In the genomic region with DNA sequence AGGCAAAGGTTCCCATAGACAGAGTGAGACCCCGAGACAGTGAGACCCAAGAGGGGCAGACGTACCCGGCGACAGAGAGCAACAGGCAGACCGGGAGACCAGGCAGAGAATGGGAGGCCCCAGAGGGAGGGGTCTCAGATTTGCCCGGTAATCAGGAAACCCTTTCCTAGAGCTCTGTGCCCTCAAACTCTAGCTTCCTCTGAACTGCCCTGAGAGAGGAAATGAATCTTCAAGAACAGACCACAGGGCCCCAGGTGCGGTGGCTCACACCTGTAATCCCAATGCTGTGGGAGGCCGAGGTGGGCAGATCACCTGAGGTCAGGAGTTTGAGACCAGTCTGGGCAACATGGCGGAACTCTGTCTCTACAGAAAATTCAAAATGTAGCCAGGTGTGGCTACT, we compare ENCODE assay signal across 23 cellular contexts. TPM values are rescaled to one million over a fixed set of nuclear protein-coding genes. Genes with fewer than 3 reads are reported as not detected.
DNase-seq lines count a peak whose midpoint lies in the region; ATAC-seq and TF ChIP-seq lines count a peak whose summit lies in the region.
"Had no signal": no experiment of that assay in that cellular context is flagged by ENCODE, and none has a peak within 500 bp of the region (broad histone marks: within the 10 kb centered on the region; RNA-seq: fewer than 3 reads in every experiment).

No MANE protein-coding gene starts in this region.

- H2AFZ ChIP-seq in neural progenitor cell (replicated peaks), result peak overlapping the region; percentile 55

- no peaks in the 10 kb centered on the region for H3K9me3 Mint-ChIP-seq in activated naive CD8-positive, alpha-beta T cell treated with anti-CD3 and anti-CD28 coated beads, Interleukin-2, amount 10 ng/mL, durations not matched to agents 7 days and 5 days
- no peaks in the 10 kb centered on the region for H3K9me3 Mint-ChIP-seq in activated naive CD8-positive, alpha-beta T cell treated with anti-CD3 and anti-CD28 coated beads, Interleukin-2, amount 50 U/mL, for 24 hours
- peaks cover 4% of the 10 kb centered on the region for H3K9me3 Mint-ChIP-seq in neural progenitor cell
- H3K9me3 Mint-ChIP-seq: activated CD4-positive, alpha-beta T cell treated with anti-CD3 and anti-CD28 coated beads, Interleukin-2, amount 10 ng/mL, durations not matched to agents 7 days and 5 days; activated naive CD4-positive, alpha-beta T cell treated with anti-CD3 and anti-CD28 coated beads, Interleukin-2, amount 10 ng/mL, durations not matched to agents 7 days and 5 days; CD8-positive, alpha-beta memory T cell; naive thymus-derived CD4-positive, alpha-beta T cell had no signal

- POLR2A ChIA-PET in activated naive CD8-positive, alpha-beta T cell treated with anti-CD3 and anti-CD28 coated beads, Interleukin-2, amount 10 ng/mL, durations not matched to agents 7 days and 5 days (lab: Charles Lee), result interaction anchor here (1.0 kb wide), 1 partner anchor 261 kb away, joined by 3 read pairs; the partner anchor contains the start of gene PUS3

- TF ChIP-seq EP300 in esophagus muscularis mucosa (IDR thresholded peaks at IDR 0.05), result no peak

- no peaks in the 10 kb centered on the region for H3K79me2 ChIP-seq in neural progenitor cell (ENCODE audit: low read depth)

- no peaks in the 10 kb centered on the region for H4K20me1 ChIP-seq in neural progenitor cell (ENCODE audit: low read depth)

- peaks cover 51% of the 10 kb centered on the region for H3F3A ChIP-seq in neural progenitor cell (ENCODE audit: low read depth)

- H3K27me3 ChIP-seq in esophagus muscularis mucosa (no peaks in the 10 kb centered on the region), neural progenitor cell (no peaks in the 10 kb centered on the region)
- H3K27me3 ChIP-seq: colonic mucosa, left lung, pancreas, vagina had no signal

- intact Hi-C loops in esophagus muscularis mucosa (cut with DNase I) (no loop called here), left colon (cut with DNase I, micrococcal nuclease) (no loop called here)

- no peak for ATAC-seq in activated naive CD8-positive, alpha-beta T cell treated with anti-CD3 and anti-CD28 coated beads, Interleukin-2, amount 10 ng/mL, durations not matched to agents 7 days and 5 days (ENCODE audit: low read depth)
- ATAC-seq in activated naive CD8-positive, alpha-beta T cell treated with anti-CD3 and anti-CD28 coated beads, Interleukin-2, amount 50 U/mL, for 24 hours, result no peak
- no peak for ATAC-seq in left colon
- ATAC-seq: activated CD8-positive, alpha-beta memory T cell treated with anti-CD3 and anti-CD28 coated beads, Interleukin-2, amount 10 ng/mL, durations not matched to agents 7 days and 5 days; naive thymus-derived CD4-positive, alpha-beta T cell; stimulated activated memory B cell treated with anti-CD40 and anti-IgM and Interleukin-4, amounts not matched to agents 10 μg/mL and 1 μg/mL and 100 μg/mL, for 72 hours had no signal

- DNase-seq in activated naive CD8-positive, alpha-beta T cell treated with anti-CD3 and anti-CD28 coated beads, Interleukin-2, amount 10 ng/mL, durations not matched to agents 7 days and 5 days, result no peak
- no peak for DNase-seq in activated naive CD8-positive, alpha-beta T cell treated with anti-CD3 and anti-CD28 coated beads, Interleukin-2, amount 50 U/mL, for 24 hours
- DNase-seq in esophagus muscularis mucosa (ENCODE audit: extremely low spot score) (no peak), neural progenitor cell (ENCODE audit: low spot score) (no peak), left colon (no peak), nucleus accumbens (lab: John Stamatoyannopoulos, UW) (no peak), HT-29 (ENCODE audit: low spot score) (no peak)
- DNase-seq in stimulated activated naive CD4-positive, alpha-beta T cell (lab: John Stamatoyannopoulos, UW), result no peak
- DNase-seq: activated CD4-positive, alpha-beta T cell treated with anti-CD3 and anti-CD28 coated beads, Interleukin-2, amount 10 ng/mL, durations not matched to agents 7 days and 5 days; activated CD8-positive, alpha-beta memory T cell treated with anti-CD3 and anti-CD28 coated beads, Interleukin-2, amount 10 ng/mL, durations not matched to agents 7 days and 5 days; activated naive CD4-positive, alpha-beta T cell treated with anti-CD3 and anti-CD28 coated beads, Interleukin-2, amount 10 ng/mL, durations not matched to agents 7 days and 5 days; CD8-positive, alpha-beta memory T cell; colonic mucosa; left lung; naive thymus-derived CD4-positive, alpha-beta T cell; NCI-H1417 treated with DMSO at 0.1 percent for 48 hours; NCI-H2081; SIG-M5; stimulated activated CD4-positive, alpha-beta T cell treated with anti-CD3 and anti-CD28 coated beads, Interleukin-4, amount 100 ng/mL, for 24 hours; T-helper 9 cell had no signal

- H3K9me3 ChIP-seq in esophagus muscularis mucosa (no peaks in the 10 kb centered on the region), neural progenitor cell (ENCODE audit: low read depth) (no peaks in the 10 kb centered on the region)
- H3K9me3 ChIP-seq: colonic mucosa, left lung, pancreas, vagina had no signal

- H3K9ac ChIP-seq in neural progenitor cell, result no peak overlapping the region

- H3K27me3 Mint-ChIP-seq in activated naive CD8-positive, alpha-beta T cell treated with anti-CD3 and anti-CD28 coated beads, Interleukin-2, amount 10 ng/mL, durations not matched to agents 7 days and 5 days, result peaks cover 29% of the 10 kb centered on the region
- H3K27me3 Mint-ChIP-seq in activated naive CD8-positive, alpha-beta T cell treated with anti-CD3 and anti-CD28 coated beads, Interleukin-2, amount 50 U/mL, for 24 hours, result no peaks in the 10 kb centered on the region
- H3K27me3 Mint-ChIP-seq in neural progenitor cell (ENCODE audit: insufficient read depth, low read depth), result peaks cover 8% of the 10 kb centered on the region

- WGBS in esophagus muscularis mucosa, result 84% methylated on average over 9 of the region's 9 CpGs

- H3K27ac ChIP-seq in esophagus muscularis mucosa (replicated peaks in 1 of 4) (peak overlapping the region in 3 of 4 donors; percentile 56 to 70 (median 63)), neural progenitor cell (peak overlapping the region; percentile 73)
- H3K27ac ChIP-seq: colonic mucosa, left lung, pancreas had no signal

- peaks cover 10% of the 10 kb centered on the region for H3K4me1 Mint-ChIP-seq in activated naive CD8-positive, alpha-beta T cell treated with anti-CD3 and anti-CD28 coated beads, Interleukin-2, amount 10 ng/mL, durations not matched to agents 7 days and 5 days
- no peaks in the 10 kb centered on the region for H3K4me1 Mint-ChIP-seq in activated naive CD8-positive, alpha-beta T cell treated with anti-CD3 and anti-CD28 coated beads, Interleukin-2, amount 50 U/mL, for 24 hours
- peaks cover 53% of the 10 kb centered on the region for H3K4me1 Mint-ChIP-seq in neural progenitor cell
- H3K4me1 Mint-ChIP-seq: CD8-positive, alpha-beta memory T cell; stimulated activated memory B cell treated with anti-CD40 and anti-IgM and Interleukin-4, amounts not matched to agents 10 μg/mL and 1 μg/mL and 100 μg/mL, for 72 hours had no signal

- no peaks in the 10 kb centered on the region for H3K36me3 ChIP-seq in esophagus muscularis mucosa
- H3K36me3 ChIP-seq in neural progenitor cell, result no peaks in the 10 kb centered on the region
- H3K36me3 ChIP-seq: colonic mucosa, left lung, pancreas, vagina had no signal

- TF ChIP-seq CTCF in esophagus muscularis mucosa (IDR thresholded peaks at IDR 0.05) (no peak), neural progenitor cell (IDR thresholded peaks at IDR 0.05) (no peak)

- H3K27ac Mint-ChIP-seq in activated naive CD8-positive, alpha-beta T cell treated with anti-CD3 and anti-CD28 coated beads, Interleukin-2, amount 10 ng/mL, durations not matched to agents 7 days and 5 days, result peak overlapping the region; percentile 58
- H3K27ac Mint-ChIP-seq in activated naive CD8-positive, alpha-beta T cell treated with anti-CD3 and anti-CD28 coated beads, Interleukin-2, amount 50 U/mL, for 24 hours, result no peak overlapping the region
- H3K27ac Mint-ChIP-seq in neural progenitor cell, result peak overlapping the region; percentile 93
- H3K27ac Mint-ChIP-seq: activated CD4-positive, alpha-beta T cell treated with anti-CD3 and anti-CD28 coated beads, Interleukin-2, amount 10 ng/mL, durations not matched to agents 7 days and 5 days; activated CD8-positive, alpha-beta memory T cell treated with anti-CD3 and anti-CD28 coated beads, Interleukin-2, amount 10 ng/mL, durations not matched to agents 7 days and 5 days; activated naive CD4-positive, alpha-beta T cell treated with anti-CD3 and anti-CD28 coated beads, Interleukin-2, amount 10 ng/mL, durations not matched to agents 7 days and 5 days; stimulated activated memory B cell treated with anti-CD40 and anti-IgM and Interleukin-4, amounts not matched to agents 10 μg/mL and 1 μg/mL and 100 μg/mL, for 72 hours had no signal

- H3K4me3 ChIP-seq in esophagus muscularis mucosa (no peak overlapping the region), neural progenitor cell (peak overlapping the region; percentile 36)
- H3K4me3 ChIP-seq: colonic mucosa, left lung, pancreas, vagina had no signal

- H3K4me1 ChIP-seq in esophagus muscularis mucosa, result peaks cover 0 to 28% (median 27%) of the 10 kb centered on the region in 4 donors
- peaks cover 63% of the 10 kb centered on the region for H3K4me1 ChIP-seq in neural progenitor cell
- H3K4me1 ChIP-seq: colonic mucosa, left lung, pancreas had no signal

- TF ChIP-seq POLR2A in esophagus muscularis mucosa (IDR thresholded peaks at IDR 0.05; ENCODE audit: low read depth), result no peak

- H3K4me3 Mint-ChIP-seq in activated naive CD8-positive, alpha-beta T cell treated with anti-CD3 and anti-CD28 coated beads, Interleukin-2, amount 10 ng/mL, durations not matched to agents 7 days and 5 days, result peak overlapping the region; percentile 9
- H3K4me3 Mint-ChIP-seq in activated naive CD8-positive, alpha-beta T cell treated with anti-CD3 and anti-CD28 coated beads, Interleukin-2, amount 50 U/mL, for 24 hours, result no peak overlapping the region
- peak overlapping the region; percentile 69 for H3K4me3 Mint-ChIP-seq in neural progenitor cell
- H3K4me3 Mint-ChIP-seq: activated CD4-positive, alpha-beta T cell treated with anti-CD3 and anti-CD28 coated beads, Interleukin-2, amount 10 ng/mL, durations not matched to agents 7 days and 5 days; activated CD8-positive, alpha-beta memory T cell treated with anti-CD3 and anti-CD28 coated beads, Interleukin-2, amount 10 ng/mL, durations not matched to agents 7 days and 5 days; activated naive CD4-positive, alpha-beta T cell treated with anti-CD3 and anti-CD28 coated beads, Interleukin-2, amount 10 ng/mL, durations not matched to agents 7 days and 5 days; CD8-positive, alpha-beta memory T cell; naive thymus-derived CD4-positive, alpha-beta T cell; stimulated activated memory B cell treated with anti-CD40 and anti-IgM and Interleukin-4, amounts not matched to agents 10 μg/mL and 1 μg/mL and 100 μg/mL, for 72 hours had no signal

- peak overlapping the region; percentile 74 for H3K4me2 ChIP-seq in neural progenitor cell

- no peaks in the 10 kb centered on the region for H3K36me3 Mint-ChIP-seq in activated naive CD8-positive, alpha-beta T cell treated with anti-CD3 and anti-CD28 coated beads, Interleukin-2, amount 10 ng/mL, durations not matched to agents 7 days and 5 days
- H3K36me3 Mint-ChIP-seq in activated naive CD8-positive, alpha-beta T cell treated with anti-CD3 and anti-CD28 coated beads, Interleukin-2, amount 50 U/mL, for 24 hours (ENCODE audit: low read depth), result no peaks in the 10 kb centered on the region
- no peaks in the 10 kb centered on the region for H3K36me3 Mint-ChIP-seq in neural progenitor cell
- H3K36me3 Mint-ChIP-seq: activated CD8-positive, alpha-beta memory T cell treated with anti-CD3 and anti-CD28 coated beads, Interleukin-2, amount 10 ng/mL, durations not matched to agents 7 days and 5 days; activated naive CD4-positive, alpha-beta T cell treated with anti-CD3 and anti-CD28 coated beads, Interleukin-2, amount 10 ng/mL, durations not matched to agents 7 days and 5 days; CD8-positive, alpha-beta memory T cell; naive thymus-derived CD4-positive, alpha-beta T cell; stimulated activated memory B cell treated with anti-CD40 and anti-IgM and Interleukin-4, amounts not matched to agents 10 μg/mL and 1 μg/mL and 100 μg/mL, for 72 hours had no signal

RNA-seq across cellular contexts. Expression of gene RPUSD4, which starts 47.7 kb away (rescaled TPM):
- 10 to 100 TPM; 31.6 to 33.8 TPM for total RNA-seq in activated naive CD8-positive, alpha-beta T cell treated with anti-CD3 and anti-CD28 coated beads, Interleukin-2, amount 10 ng/mL, durations not matched to agents 7 days and 5 days
- total RNA-seq in esophagus muscularis mucosa (10 to 100 TPM; 15.0 to 19.9 (median 17.6) TPM), neural progenitor cell (ENCODE audit: low replicate concordance) (46.7 and 47.1 TPM in 2 replicates), left colon (10 to 100 TPM; 15.9 to 16.1 TPM)
- total RNA-seq in HT-29 (2014; rRNA removed; shearing (Covaris generic)), result 47.6 and 52.7 TPM in 2 replicates

RNA-seq across cellular contexts. Expression of gene FAM118B, which starts 47.8 kb away (rescaled TPM):
- total RNA-seq in activated naive CD8-positive, alpha-beta T cell treated with anti-CD3 and anti-CD28 coated beads, Interleukin-2, amount 10 ng/mL, durations not matched to agents 7 days and 5 days, result 10 to 100 TPM; 10.1 to 12.2 TPM
- 10 to 100 TPM; 14.1 to 22.8 (median 17.9) TPM for total RNA-seq in esophagus muscularis mucosa
- 42.4 and 43.2 TPM in 2 replicates for total RNA-seq in neural progenitor cell (ENCODE audit: low replicate concordance)
- 10 to 100 TPM; 47.4 to 61.7 TPM for total RNA-seq in left colon
- 16.3 and 20.8 TPM in 2 replicates for total RNA-seq in HT-29 (2014; rRNA removed; shearing (Covaris generic))
